ENCODE assay signal across 22 cellular contexts in genomic region chr3:13397316-13397715, GRCh38. TPM values are rescaled to one million over a fixed set of nuclear protein-coding genes. Genes with fewer than 3 reads are reported as not detected.
"Had no signal": no experiment of that assay in that cellular context is flagged by ENCODE, and none has a peak within 500 bp of the region (broad histone marks: within the 10 kb centered on the region; RNA-seq: fewer than 3 reads in every experiment).

No MANE protein-coding gene starts in this region.

- DNase-seq: dorsolateral prefrontal cortex; effector CD4-positive, alpha-beta T cell; foreskin fibroblast; gastrocnemius medialis; head of caudate nucleus; left ventricle myocardium superior; lower lobe of right lung; naive thymus-derived CD8-positive, alpha-beta T cell; right cardiac atrium; sigmoid colon; stimulated activated CD4-positive, alpha-beta T cell treated with anti-CD3 and anti-CD28 coated beads, Interleukin-2, amount 100 ng/mL, for 24 hours; stimulated activated CD4-positive, alpha-beta T cell treated with anti-CD3 and anti-CD28 coated beads, Interleukin-4, amount 100 ng/mL, for 24 hours; stomach; thyroid gland; trophoblast cell had no signal

- H3K4me3 Mint-ChIP-seq: naive thymus-derived CD8-positive, alpha-beta T cell; neural crest cell; stimulated activated memory B cell treated with anti-CD40 and anti-IgM and Interleukin-4, amounts not matched to agents 10 μg/mL and 1 μg/mL and 100 μg/mL, for 72 hours had no signal

- ATAC-seq: esophagus mucosa; gastrocnemius medialis; left ventricle myocardium superior; lower lobe of right lung; naive thymus-derived CD8-positive, alpha-beta T cell; right cardiac atrium; stimulated activated memory B cell treated with anti-CD40 and anti-IgM and Interleukin-4, amounts not matched to agents 10 μg/mL and 1 μg/mL and 100 μg/mL, for 72 hours had no signal

- H3K9me3 ChIP-seq: gastrocnemius medialis, lower lobe of right lung, prostate gland, sigmoid colon, stomach, thyroid gland, vagina had no signal

- H3K4me3 ChIP-seq: dorsolateral prefrontal cortex, gastrocnemius medialis, lower lobe of right lung, prostate gland, sigmoid colon, stomach, thyroid gland, vagina had no signal

- H3K36me3 ChIP-seq: gastrocnemius medialis, prostate gland, thyroid gland, vagina had no signal

- H3K4me1 ChIP-seq: gastrocnemius medialis, lower lobe of right lung, prostate gland, sigmoid colon, stomach, thyroid gland, vagina had no signal

- H3K27ac Mint-ChIP-seq: stimulated activated memory B cell treated with anti-CD40 and anti-IgM and Interleukin-4, amounts not matched to agents 10 μg/mL and 1 μg/mL and 100 μg/mL, for 72 hours had no signal

- H3K27me3 ChIP-seq: dorsolateral prefrontal cortex, gastrocnemius medialis, sigmoid colon, stomach, thyroid gland, vagina had no signal

- H3K27ac ChIP-seq: dorsolateral prefrontal cortex, epithelial cell of prostate, gastrocnemius medialis, lower lobe of right lung, prostate gland, sigmoid colon, stomach, thyroid gland, vagina had no signal

- H3K27me3 Mint-ChIP-seq: naive thymus-derived CD8-positive, alpha-beta T cell; stimulated activated memory B cell treated with anti-CD40 and anti-IgM and Interleukin-4, amounts not matched to agents 10 μg/mL and 1 μg/mL and 100 μg/mL, for 72 hours had no signal

- H3K4me1 Mint-ChIP-seq: neural crest cell had no signal

- H3K9me3 Mint-ChIP-seq: naive thymus-derived CD8-positive, alpha-beta T cell; neural crest cell; stimulated activated memory B cell treated with anti-CD40 and anti-IgM and Interleukin-4, amounts not matched to agents 10 μg/mL and 1 μg/mL and 100 μg/mL, for 72 hours had no signal

RNA-seq across cellular contexts. Expression of gene NUP210, which starts 22.8 kb away (rescaled TPM):
- total RNA-seq: myocyte had no signal
